Comparison of ENCODE assay signal across 23 cellular contexts in genomic region chr6:43823390-43823789, GRCh38. TPM values are rescaled to one million over a fixed set of nuclear protein-coding genes. Genes with fewer than 3 reads are reported as not detected.
DNase-seq lines count a peak whose midpoint lies in the region; ATAC-seq, FAIRE-seq and TF ChIP-seq lines count a peak whose summit lies in the region.
"Had no signal": no experiment of that assay in that cellular context is flagged by ENCODE, and none has a peak within 500 bp of the region (broad histone marks: within the 10 kb centered on the region; RNA-seq: fewer than 3 reads in every experiment).

No MANE protein-coding gene starts in this region.

- H3K4me1 Mint-ChIP-seq in activated T-helper 1 cell treated with anti-CD3 and anti-CD28 coated beads, Interleukin-12 subunit alpha, Interleukin-12 subunit beta, Interleukin-2, Interleukin-4 antibody, amounts not matched to agents 30 ng/mL and 10 ng/mL and 1 ng/mL, durations not matched to agents 14 hours and 24 hours and 36 hours (ENCODE audit: low read depth): no peaks in the 10 kb centered on the region

- FAIRE-seq in HepG2 (lab: Jason Lieb, UNC): no peak
- FAIRE-seq: G401.6, GM12878, K562 had no signal

- H3K9ac ChIP-seq in duodenal mucosa (ENCODE audit: low read depth in 1 of 2, low read length in 2 of 2): peak overlapping the region in 1 of 2 donors; percentile 44
- H3K9ac ChIP-seq in HepG2 (ENCODE audit: insufficient read depth, low read depth, low read length): no peak overlapping the region
- H3K9ac ChIP-seq in mucosa of stomach (ENCODE audit: low read length): peak overlapping the region; percentile 22

- no TSS peak for BruUV-seq in HepG2 (replicated peaks; lab: Mats Ljungman, UMichigan)

- no peaks in the 10 kb centered on the region for H3K27me3 ChIP-seq in duodenal mucosa (ENCODE audit: control insufficient read depth in 1 of 2, insufficient read depth in 2 of 2, low read length in 2 of 2)
- peaks cover 2 to 19% of the 10 kb centered on the region in 2 experiments; a peak in 3 of 5 replicates for H3K27me3 ChIP-seq in HepG2 (ENCODE audit: control insufficient read depth in 1 of 2, insufficient read depth in 2 of 2, low read length in 2 of 2)
- no peaks in the 10 kb centered on the region for H3K27me3 ChIP-seq in mucosa of stomach (ENCODE audit: control insufficient read depth, insufficient read depth, low read length)
- H3K27me3 ChIP-seq in HAP-1 (ENCODE audit: low read depth): 0 out of 2 replicates have a peak, but pooled peaks cover 5% of the 10 kb centered on the region

- H3K4me3 ChIP-seq in duodenal mucosa (ENCODE audit: low read depth in 1 of 2, low read length in 2 of 2) (peak overlapping the region in 1 of 2 donors; percentile 30), HepG2 (replicated peaks in 1 of 3; ENCODE audit: insufficient read depth in 1 of 3, low read depth in 2 of 3, low read length in 3 of 3) (no peak overlapping the region; a peak in 1 of 6 replicates), mucosa of stomach (ENCODE audit: low read length) (no peak overlapping the region), HAP-1 (no peak overlapping the region)
- H3K4me3 ChIP-seq: GM12878, K562 had no signal

- TF ChIP-seq CTCF in HepG2 (CRISPR knock-in tag; IDR thresholded peaks at IDR 0.05): no peak

- no peaks in the 10 kb centered on the region for H3K36me3 ChIP-seq in duodenal mucosa (ENCODE audit: control insufficient read depth in 1 of 2, insufficient read depth in 2 of 2, low read length in 2 of 2)
- no peaks in the 10 kb centered on the region for H3K36me3 ChIP-seq in HepG2 (replicated peaks in 1 of 2; ENCODE audit: control insufficient read depth in 1 of 2, insufficient read depth in 2 of 2, low read length in 2 of 2)
- H3K36me3 ChIP-seq in mucosa of stomach (ENCODE audit: control insufficient read depth, insufficient read depth, low read length): no peaks in the 10 kb centered on the region
- no peaks in the 10 kb centered on the region for H3K36me3 ChIP-seq in HAP-1 (replicated peaks)

- H3K4me3 Mint-ChIP-seq in activated T-helper 1 cell treated with anti-CD3 and anti-CD28 coated beads, Interleukin-12 subunit alpha, Interleukin-12 subunit beta, Interleukin-2, Interleukin-4 antibody, amounts not matched to agents 30 ng/mL and 10 ng/mL and 1 ng/mL, durations not matched to agents 14 hours and 24 hours and 36 hours: no peak overlapping the region
- H3K4me3 Mint-ChIP-seq: CD8-positive, alpha-beta T cell had no signal

- intact Hi-C loops in HepG2 (cut with micrococcal nuclease; ENCODE audit: unreplicated experiment): no loop called here
- intact Hi-C loops in activated T-helper 1 cell treated with anti-CD3 and anti-CD28 coated beads, Interleukin-12 subunit alpha, Interleukin-12 subunit beta, Interleukin-2, Interleukin-4 antibody, amounts not matched to agents 30 ng/mL and 10 ng/mL and 1 ng/mL, durations not matched to agents 14 hours and 24 hours and 36 hours (cut with micrococcal nuclease): no loop called here

- no peak for TF ChIP-seq EP300 in HepG2 (IDR thresholded peaks at IDR 0.05; ENCODE audit: low read depth in 2 of 2, low read length in 2 of 2)
- no peak for TF ChIP-seq EP300 in HepG2 (CRISPR knock-in tag; IDR thresholded peaks at IDR 0.05; ENCODE audit: borderline replicate concordance)

- TF ChIP-seq POLR2A in HepG2 (IDR thresholded peaks at IDR 0.05; ENCODE audit: insufficient read depth in 1 of 2, low read depth in 2 of 2, low read length in 2 of 2): no peak

- H3K36me3 Mint-ChIP-seq in activated T-helper 1 cell treated with anti-CD3 and anti-CD28 coated beads, Interleukin-12 subunit alpha, Interleukin-12 subunit beta, Interleukin-2, Interleukin-4 antibody, amounts not matched to agents 30 ng/mL and 10 ng/mL and 1 ng/mL, durations not matched to agents 14 hours and 24 hours and 36 hours (ENCODE audit: low read depth): no peaks in the 10 kb centered on the region
- H3K36me3 Mint-ChIP-seq: CD8-positive, alpha-beta T cell had no signal

- no peaks in the 10 kb centered on the region for H3K9me3 ChIP-seq in duodenal mucosa (ENCODE audit: control insufficient read depth in 1 of 2, low read length in 2 of 2)
- H3K9me3 ChIP-seq in HepG2 (ENCODE audit: low read length): no peaks in the 10 kb centered on the region
- H3K9me3 ChIP-seq in mucosa of stomach (ENCODE audit: control insufficient read depth, low read length): no peaks in the 10 kb centered on the region
- H3K9me3 ChIP-seq in HAP-1: no peaks in the 10 kb centered on the region
- H3K9me3 ChIP-seq: Caco-2 had no signal

- ATAC-seq in HepG2: peak; percentile 17; the same call in 1 of the 3 replicates
- ATAC-seq: CD8-positive, alpha-beta T cell; HCT116; K562 had no signal

- H2AFZ ChIP-seq in HepG2 (ENCODE audit: low read length): no peak overlapping the region

- no peaks in the 10 kb centered on the region for H3K79me2 ChIP-seq in HepG2 (ENCODE audit: insufficient read depth, low read length)

- DNase-seq in HepG2 (ENCODE audit: low spot score) (no peak), HAP-1 (ENCODE audit: low spot score in 2 of 2) (no peak), islet precursor cell (no peak), foreskin melanocyte (no peak)
- no peak for DNase-seq in activated T-helper 1 cell treated with anti-CD3 and anti-CD28 coated beads, Interleukin-12 subunit alpha, Interleukin-12 subunit beta, Interleukin-2, Interleukin-4 antibody, amounts not matched to agents 30 ng/mL and 10 ng/mL and 1 ng/mL, durations not matched to agents 14 hours and 24 hours and 36 hours (ENCODE audit: low spot score)
- DNase-seq: C1 segment of cervical spinal cord; CD8-positive, alpha-beta T cell; GOT3; MV-4-11; NCI-H1105; NCI-H1930; NCI-H2107; NCI-H446 treated with DMSO at 0.1 percent for 48 hours; NCI-H526 treated with DMSO at 0.1 percent for 48 hours; SHP77 treated with DMSO at 0.1 percent for 48 hours had no signal

- H3K9me3 Mint-ChIP-seq in activated T-helper 1 cell treated with anti-CD3 and anti-CD28 coated beads, Interleukin-12 subunit alpha, Interleukin-12 subunit beta, Interleukin-2, Interleukin-4 antibody, amounts not matched to agents 30 ng/mL and 10 ng/mL and 1 ng/mL, durations not matched to agents 14 hours and 24 hours and 36 hours: no peaks in the 10 kb centered on the region
- H3K9me3 Mint-ChIP-seq: CD8-positive, alpha-beta T cell had no signal

- no peak for TF ChIP-seq RAD21 in HepG2 (CRISPR knock-in tag; IDR thresholded peaks at IDR 0.05)

- H3K27ac Mint-ChIP-seq in activated T-helper 1 cell treated with anti-CD3 and anti-CD28 coated beads, Interleukin-12 subunit alpha, Interleukin-12 subunit beta, Interleukin-2, Interleukin-4 antibody, amounts not matched to agents 30 ng/mL and 10 ng/mL and 1 ng/mL, durations not matched to agents 14 hours and 24 hours and 36 hours: no peak overlapping the region
- H3K27ac Mint-ChIP-seq: CD8-positive, alpha-beta T cell had no signal

- POLR2A ChIA-PET in HepG2 (lab: Yijun Ruan, JAX): interaction anchor here (1.8 to 3.8 kb wide), 3 partner anchors 49 to 54 kb away, joined by 7 to 19 read pairs (median 7); partner anchors contain the start of gene VEGFA

- CTCF ChIA-PET in HepG2 (lab: Yijun Ruan, JAX; ENCODE audit: low intra/inter-chr PET ratio, low total read pairs): interaction anchor here (1.2 kb wide), 1 partner anchor 54 kb away, joined by 5 read pairs; the partner anchor contains the start of gene VEGFA

- peaks cover 11% of the 10 kb centered on the region for H3K27me3 Mint-ChIP-seq in activated T-helper 1 cell treated with anti-CD3 and anti-CD28 coated beads, Interleukin-12 subunit alpha, Interleukin-12 subunit beta, Interleukin-2, Interleukin-4 antibody, amounts not matched to agents 30 ng/mL and 10 ng/mL and 1 ng/mL, durations not matched to agents 14 hours and 24 hours and 36 hours (ENCODE audit: insufficient read depth)

- WGBS in HepG2 (ENCODE audit: low lambda C conversion rate): 69% methylated on average over 9 of the region's 9 CpGs

- H4K20me1 ChIP-seq in HepG2 (ENCODE audit: insufficient read depth, low read length): no peaks in the 10 kb centered on the region

- H3K27ac ChIP-seq in duodenal mucosa (ENCODE audit: low read depth, low read length) (peak overlapping the region; percentile 34), HepG2 (ENCODE audit: extremely low read length, insufficient read depth, low read length) (no peak overlapping the region)
- H3K27ac ChIP-seq: RWPE1 had no signal

- H3K4me1 ChIP-seq in duodenal mucosa (ENCODE audit: control insufficient read depth in 1 of 2, insufficient read depth in 2 of 2, low read length in 2 of 2): peaks cover 39 to 42% of the 10 kb centered on the region in 2 donors
- peaks cover 64% of the 10 kb centered on the region for H3K4me1 ChIP-seq in HepG2 (ENCODE audit: insufficient read depth, low read length)
- H3K4me1 ChIP-seq in mucosa of stomach (ENCODE audit: control insufficient read depth, insufficient read depth, low read length): peaks cover 47% of the 10 kb centered on the region
- H3K4me1 ChIP-seq in HAP-1: no peaks in the 10 kb centered on the region

- in situ Hi-C loops in HepG2 (cut with HindIII; ENCODE audit: extremely low pct_ligation_motif_present, low pct_unique_long_range_greater_than_20kb): no loop called here
- in situ Hi-C loops in HAP-1 (cut with MboI; ENCODE audit: low sequenced_read_pairs): no loop called here

- H3K4me2 ChIP-seq in HepG2 (ENCODE audit: low read depth, low read length): peak overlapping the region; percentile 77

RNA-seq across cellular contexts. Expression of gene VEGFA, which starts 53.4 kb away (rescaled TPM):
- 34.1 and 68.1 TPM in 2 replicates for total RNA-seq in HepG2 (2016; rRNA removed; fragmentation: Illumina TruSeq; extraction: Trizol)
- 13.4 and 14.2 TPM in 2 replicates for total RNA-seq in HepG2 (2016; cell fraction: cytosol; rRNA removed; fragmentation: Illumina TruSeq; extraction: Trizol; ENCODE audit: low read depth)
- total RNA-seq in HepG2 (2016; cell fraction: insoluble cytoplasmic fraction; rRNA removed; fragmentation: Illumina TruSeq; extraction: Trizol): 26.8 and 72.7 TPM in 2 replicates
- 33.1 and 34.4 TPM in 2 replicates for total RNA-seq in HepG2 (2016; cell fraction: membrane; rRNA removed; fragmentation: Illumina TruSeq; extraction: Trizol)
- total RNA-seq in HepG2 (2016; cell fraction: nucleus; rRNA removed; fragmentation: Illumina TruSeq; extraction: Trizol): 81.5 and 95.8 TPM in 2 replicates
- polyA plus RNA-seq in HepG2 (2011; rRNA removed): 629 and 1,104 TPM in 2 replicates
- 292 and 298 TPM in 2 replicates for polyA plus RNA-seq in HepG2 (2011; cell fraction: cytosol; rRNA removed)
- polyA plus RNA-seq in HepG2 (2011; cell fraction: nucleus; rRNA removed): 3,652 and 4,474 TPM in 2 replicates
- 463 and 546 TPM in 2 replicates for polyA plus RNA-seq in HepG2 (2012)
- polyA plus RNA-seq in HepG2 (2016; cell fraction: cytosol; fragmentation: Illumina TruSeq; extraction: Trizol; ENCODE audit: low read depth): 9.2 and 10.7 TPM in 2 replicates
- polyA plus RNA-seq in HepG2 (2016; cell fraction: insoluble cytoplasmic fraction; fragmentation: Illumina TruSeq; extraction: Trizol; ENCODE audit: low read depth): 34.1 and 41.6 TPM in 2 replicates
- 24.8 and 25.3 TPM in 2 replicates for polyA plus RNA-seq in HepG2 (2016; cell fraction: membrane; fragmentation: Illumina TruSeq; extraction: Trizol; ENCODE audit: low read depth)
- polyA plus RNA-seq in HepG2 (2016; cell fraction: nucleus; fragmentation: Illumina TruSeq; extraction: Trizol; ENCODE audit: insufficient read depth, low read depth): 253 and 267 TPM in 2 replicates
- polyA minus RNA-seq in HepG2 (2011; rRNA and poly(A)+ RNA removed; ENCODE audit: low replicate concordance): 238 and 645 TPM in 2 replicates
- polyA minus RNA-seq in HepG2 (2011; cell fraction: cytosol; rRNA and poly(A)+ RNA removed): 122 and 136 TPM in 2 replicates
- 312 and 405 TPM in 2 replicates for polyA minus RNA-seq in HepG2 (2011; cell fraction: nucleus; rRNA and poly(A)+ RNA removed)
- 42.3 and 43.2 TPM in 2 replicates for total RNA-seq in activated T-helper 1 cell treated with anti-CD3 and anti-CD28 coated beads, Interleukin-12 subunit alpha, Interleukin-12 subunit beta, Interleukin-2, Interleukin-4 antibody, amounts not matched to agents 30 ng/mL and 10 ng/mL and 1 ng/mL, durations not matched to agents 14 hours and 24 hours and 36 hours
